23 cellular contexts compared by ENCODE assay signal in the genomic region with DNA sequence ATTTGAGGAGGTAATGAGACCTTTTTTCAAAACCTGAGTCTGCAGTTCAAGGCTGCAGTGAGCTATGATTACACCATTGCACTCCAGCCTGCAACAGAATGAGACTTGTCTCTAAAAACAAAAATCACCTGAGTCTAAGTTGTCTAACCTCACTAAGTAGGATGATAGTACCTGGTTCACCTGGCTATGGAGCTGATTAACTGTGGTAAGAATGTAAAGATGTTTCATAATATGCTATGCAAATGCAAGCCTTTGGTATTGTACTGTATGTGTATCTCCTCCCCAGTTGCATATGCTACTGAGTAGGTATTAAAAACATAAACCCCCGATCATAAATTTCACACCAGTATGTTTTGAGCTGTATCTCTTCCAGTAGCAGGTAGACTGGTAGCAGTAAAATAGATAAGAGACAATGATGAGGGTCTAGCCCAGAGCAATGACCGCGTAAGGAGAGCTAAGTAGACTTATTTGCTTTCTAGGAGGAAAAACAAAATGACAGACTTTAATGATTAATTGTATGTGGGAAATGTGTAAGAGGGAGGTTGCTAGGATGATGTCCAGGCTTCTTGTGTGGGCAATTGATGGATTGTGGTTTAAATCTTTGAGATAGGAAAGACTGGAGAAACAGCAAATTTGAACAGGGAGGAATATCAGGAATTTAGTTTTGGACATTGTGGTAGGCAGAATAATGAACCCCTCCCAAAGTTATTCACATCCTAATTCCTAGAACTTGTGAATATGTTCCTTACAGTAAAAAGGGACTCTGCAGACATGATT.
"Had no signal": no experiment of that assay in that cellular context is flagged by ENCODE, and none has a peak within 500 bp of the region (broad histone marks: within the 10 kb centered on the region; RNA-seq: fewer than 3 reads in every experiment).

No MANE protein-coding gene starts in this region.

- H3K4me1 ChIP-seq: tibial nerve, upper lobe of right lung had no signal

- DNase-seq: cortex of kidney; dorsolateral prefrontal cortex; effector CD8-positive, alpha-beta T cell; glutamatergic neuron; islet precursor cell; left ventricle myocardium inferior; lower lobe of right lung; mesenchymal stem cell; naive B cell; nephron progenitor cell; sigmoid colon; stimulated activated CD4-positive, alpha-beta T cell treated with anti-CD3 and anti-CD28 coated beads, Interleukin-2, amount 100 ng/mL, for 24 hours; stimulated activated CD4-positive, alpha-beta T cell treated with anti-CD3 and anti-CD28 coated beads, Interleukin-4, amount 100 ng/mL, for 4 hours; stimulated activated naive B cell treated with anti-CD40 and anti-IgM and Interleukin-4, amounts not matched to agents 10 μg/mL and 1 μg/mL and 100 μg/mL, for 72 hours; stimulated activated naive CD8-positive, alpha-beta T cell treated with anti-CD3 and anti-CD28 coated beads, Interleukin-15, amount 100 ng/mL, for 72 hours; testis; upper lobe of right lung had no signal

- H3K9me3 ChIP-seq: gastroesophageal sphincter, left ventricle myocardium inferior, lower lobe of right lung, neutrophil, sigmoid colon, testis, tibial nerve, upper lobe of right lung, vagina had no signal

- H3K36me3 ChIP-seq: gastroesophageal sphincter, left ventricle myocardium inferior, lower lobe of right lung, neutrophil, sigmoid colon, tibial nerve, upper lobe of right lung, vagina had no signal

- H3K4me3 ChIP-seq: dorsolateral prefrontal cortex, gastroesophageal sphincter, left ventricle myocardium inferior, lower lobe of right lung, sigmoid colon, skin epidermis, testis, tibial nerve, upper lobe of right lung, vagina had no signal

- ATAC-seq: esophagus mucosa; gastroesophageal sphincter; lower lobe of right lung; stimulated activated naive B cell treated with anti-CD40 and anti-IgM and Interleukin-4, amounts not matched to agents 10 μg/mL and 1 μg/mL and 100 μg/mL, for 72 hours; stimulated activated naive CD8-positive, alpha-beta T cell treated with anti-CD3 and anti-CD28 coated beads, Interleukin-15, amount 100 ng/mL, for 72 hours; upper lobe of right lung had no signal

- H3K27ac ChIP-seq: dorsolateral prefrontal cortex, gastroesophageal sphincter, left ventricle myocardium inferior, lower lobe of right lung, neutrophil, sigmoid colon, skin epidermis, testis, tibial nerve, upper lobe of right lung, vagina had no signal

- H3K27me3 ChIP-seq: gastroesophageal sphincter, sigmoid colon, testis, tibial nerve, upper lobe of right lung, vagina had no signal
